Comparison of ENCODE assay signal across 20 cellular contexts in the genomic region with DNA sequence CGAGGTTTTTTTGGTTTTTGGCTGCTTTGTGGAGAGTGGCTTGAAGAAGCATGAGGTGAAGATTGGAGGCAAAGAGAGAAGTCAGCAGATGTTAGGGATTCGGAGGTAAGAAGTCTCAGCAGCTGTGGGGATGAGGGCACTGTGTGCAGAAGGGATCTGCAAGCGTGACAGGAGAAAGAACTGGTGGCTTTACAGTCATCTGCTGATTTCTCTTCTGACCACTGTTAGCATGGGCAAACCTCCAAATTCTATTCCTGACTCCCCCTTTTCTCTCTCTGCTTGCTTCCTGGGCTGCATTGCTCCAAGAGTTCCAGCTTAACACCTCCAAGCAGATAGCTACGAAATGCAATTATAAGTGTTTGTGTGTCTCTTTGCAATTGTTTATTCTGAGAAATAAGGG.
DNase-seq lines count a peak whose midpoint lies in the region; ATAC-seq and TF ChIP-seq lines count a peak whose summit lies in the region.
"Had no signal": no experiment of that assay in that cellular context is flagged by ENCODE, and none has a peak within 500 bp of the region (broad histone marks: within the 10 kb centered on the region; RNA-seq: fewer than 3 reads in every experiment).

No MANE protein-coding gene starts in this region.

- H3K4me3 Mint-ChIP-seq in chondrocyte (ENCODE audit: unreplicated experiment) = no peak overlapping the region
- H3K4me3 Mint-ChIP-seq: CD4-positive, CD25-positive, alpha-beta regulatory T cell had no signal

- H3K4me3 ChIP-seq in GM12865 (ENCODE audit: low read depth, low read length) = no peak overlapping the region
- H3K4me3 ChIP-seq: HAP-1, K562, SK-N-MC had no signal

- DNase-seq in DMS79 treated with DMSO at 0.1 percent for 48 hours (lab: John Stamatoyannopoulos, UW) (peak; percentile 39), DMS79 (lab: John Stamatoyannopoulos, UW) (no peak), GM12865 (ENCODE audit: low read depth) (peak; percentile 19), LHCN-M2 (ENCODE audit: low read depth) (peak; percentile 36), chondrocyte (ENCODE audit: low spot score) (no peak), NCI-H2081 treated with DMSO at 0.1 percent for 48 hours (lab: John Stamatoyannopoulos, UW) (no peak)
- no peak for DNase-seq in effector CD8-positive, alpha-beta T cell (lab: John Stamatoyannopoulos, UW)
- DNase-seq: BE2C; CD4-positive, CD25-positive, alpha-beta regulatory T cell; COR-L47; EL; NCI-H1417; NCI-H187; NCI-H226; NCI-H524; Right ventricle myocardium superior had no signal

- TF ChIP-seq CTCF in GM12865 (IDR thresholded peaks at IDR 0.05; ENCODE audit: insufficient read depth, low read depth, low read length, missing control alignments) (no peak), chondrocyte (IDR thresholded peaks at IDR 0.05) (no peak)

- ATAC-seq in HG02623 (IDR thresholded peaks at IDR 0.05; ENCODE audit: unreplicated experiment) = no peak
- ATAC-seq: K562 had no signal

- no peaks in the 10 kb centered on the region for H3K27me3 Mint-ChIP-seq in chondrocyte (ENCODE audit: low read depth)
- H3K27me3 Mint-ChIP-seq: CD4-positive, CD25-positive, alpha-beta regulatory T cell had no signal

- H3K9me3 Mint-ChIP-seq in chondrocyte (ENCODE audit: low read depth) = peaks cover 4% of the 10 kb centered on the region

- H3K4me1 Mint-ChIP-seq in chondrocyte (ENCODE audit: low read depth) = peaks cover 9% of the 10 kb centered on the region

- peak overlapping the region; percentile 29 for H3K27ac Mint-ChIP-seq in chondrocyte (ENCODE audit: unreplicated experiment)
- H3K27ac Mint-ChIP-seq: CD4-positive, CD25-positive, alpha-beta regulatory T cell had no signal

- H3K36me3 Mint-ChIP-seq in chondrocyte (ENCODE audit: low read depth) = peaks cover 6% of the 10 kb centered on the region

Comparison
In these comparisons a context has a peak if more than half of its experiments do, and no peak if none do; other contexts are left out.
1. DNase-seq: peak in DMS79 treated with DMSO at 0.1 percent for 48 hours (single experiment), GM12865 (single experiment) and LHCN-M2 (single experiment); none in DMS79 (single experiment), chondrocyte (single experiment), NCI-H2081 treated with DMSO at 0.1 percent for 48 hours (single experiment) and effector CD8-positive, alpha-beta T cell (single experiment).